7 cellular contexts compared by ENCODE assay signal in the genomic region with DNA sequence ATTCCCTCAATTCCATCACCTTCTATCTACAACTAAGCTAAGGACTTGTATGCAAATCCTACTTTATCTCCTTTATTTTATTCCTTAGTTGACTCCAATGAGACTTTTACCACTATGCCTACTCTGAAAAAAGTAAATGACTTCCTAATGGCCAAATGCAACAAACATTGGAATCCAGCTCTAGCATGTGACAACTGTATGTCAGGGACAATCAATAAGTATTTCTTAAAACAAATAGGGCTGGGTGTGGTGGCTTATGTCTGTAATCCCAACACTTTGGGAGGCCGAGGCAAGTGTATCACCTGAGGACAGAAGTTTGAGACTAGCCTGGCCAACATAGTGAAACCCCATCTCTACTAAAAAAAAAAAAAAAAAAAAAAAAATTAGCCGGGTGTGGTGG.
"Had no signal": no experiment of that assay in that cellular context is flagged by ENCODE, and none has a peak within 500 bp of the region (broad histone marks: within the 10 kb centered on the region; RNA-seq: fewer than 3 reads in every experiment).

No MANE protein-coding gene starts in this region.

- DNase-seq: IMR-90, KBM-7, KG1 had no signal

- H3K4me3 ChIP-seq: K562 had no signal

- H3K9me3 Mint-ChIP-seq: IgD-negative memory B cell had no signal

- ATAC-seq: K562 had no signal

- H3K27ac ChIP-seq: HL-60 had no signal

- FAIRE-seq: HTR-8/SVneo, K562 had no signal

- H3K27me3 Mint-ChIP-seq: IgD-negative memory B cell had no signal
